In genomic region chr1:114292194-114292593, GRCh38 we compare ENCODE assay signal across 20 cellular contexts.
A peak's percentile ranks its signal among the peaks of the same experiment; 100 is the strongest.
DNase-seq lines count a peak whose midpoint lies in the region; ATAC-seq, FAIRE-seq and TF ChIP-seq lines count a peak whose summit lies in the region.
"Had no signal": no experiment of that assay in that cellular context is flagged by ENCODE, and none has a peak within 500 bp of the region (broad histone marks: within the 10 kb centered on the region; RNA-seq: fewer than 3 reads in every experiment).

No MANE protein-coding gene starts in this region.

- no peak overlapping the region for H2BK12ac ChIP-seq in H1 (ENCODE audit: low read depth, low read length)

- H3K4me1 ChIP-seq in HepG2 (ENCODE audit: insufficient read depth, low read length) (no peaks in the 10 kb centered on the region), right lobe of liver (no peaks in the 10 kb centered on the region), H1 (replicated peaks in 1 of 4; ENCODE audit: control insufficient read depth in 3 of 4, insufficient read depth in 4 of 4, low read length in 3 of 4) (peaks cover 0 to 2% (median 0%) of the 10 kb centered on the region in 4 experiments; a peak in 2 of 7 replicates), aorta (ENCODE audit: control insufficient read depth in 1 of 2, insufficient read depth in 2 of 2, low read length in 2 of 2) (no peaks in the 10 kb centered on the region)
- H3K4me1 ChIP-seq: BLaER1 had no signal

- WGBS in HepG2 (ENCODE audit: low lambda C conversion rate), result 79% methylated on average over 5 of the region's 5 CpGs
- 90% methylated on average over 2 of the region's 5 CpGs for WGBS in right lobe of liver (ENCODE audit: insufficient coverage, low coverage, low lambda C conversion rate, missing lambda C conversion rate)
- WGBS in H1 (ENCODE audit: extremely low coverage in 1 of 2, insufficient coverage in 1 of 2, insufficient read length in 1 of 2, insufficient replicate concordance in 2 of 2, low coverage in 1 of 2, low lambda C conversion rate in 2 of 2, missing lambda C conversion rate in 1 of 2), 2 experiments, result 97% methylated on average over 5 of the region's 5 CpGs; no CpG with 5 or more reads in 1 of the 2 experiments
- WGBS in aorta, 2 donors, result 94 to 96% methylated on average over 5 of the region's 5 CpGs

- no peak overlapping the region for H3K9ac ChIP-seq in HepG2 (ENCODE audit: insufficient read depth, low read depth, low read length)
- H3K9ac ChIP-seq in H1 (replicated peaks in 1 of 4; ENCODE audit: extremely low read depth in 1 of 4, low read depth in 3 of 4, low read length in 3 of 4), result no peak overlapping the region
- H3K9ac ChIP-seq: BLaER1, GM23248 had no signal

- H3K9me3 Mint-ChIP-seq in nephron (no peaks in the 10 kb centered on the region), osteocyte (ENCODE audit: unreplicated experiment) (no peaks in the 10 kb centered on the region)
- H3K9me3 Mint-ChIP-seq: CD4-positive, alpha-beta memory T cell; IgD-negative memory B cell had no signal

- FAIRE-seq in HepG2 (lab: Jason Lieb, UNC) (no peak), H1 (lab: Jason Lieb, UNC) (no peak)
- FAIRE-seq: GM12892, GM18507, HTR-8/SVneo had no signal

- ATAC-seq in HepG2 (no peak), right lobe of liver (no peak), aorta (ENCODE audit: low FRiP score) (no peak)

- H3K36me3 ChIP-seq in HepG2 (replicated peaks in 1 of 2; ENCODE audit: control insufficient read depth in 1 of 2, insufficient read depth in 2 of 2, low read length in 2 of 2), result no peaks in the 10 kb centered on the region
- H3K36me3 ChIP-seq in right lobe of liver, result no peaks in the 10 kb centered on the region
- H3K36me3 ChIP-seq in H1 (ENCODE audit: control insufficient read depth in 2 of 4, insufficient read depth in 4 of 4, low read length in 3 of 4), result no peaks in the 10 kb centered on the region
- H3K36me3 ChIP-seq in aorta (ENCODE audit: control insufficient read depth in 1 of 2, insufficient read depth in 2 of 2, low read length in 1 of 2), result no peaks in the 10 kb centered on the region
- H3K36me3 ChIP-seq: BLaER1 had no signal

- no peak overlapping the region for H3K4ac ChIP-seq in H1 (replicated peaks; ENCODE audit: insufficient read length, low read depth, low read length)

- TF ChIP-seq EP300 in HepG2 (IDR thresholded peaks at IDR 0.05; ENCODE audit: low read depth in 2 of 2, low read length in 2 of 2), result no peak
- TF ChIP-seq EP300 in HepG2 (CRISPR knock-in tag; IDR thresholded peaks at IDR 0.05; ENCODE audit: borderline replicate concordance), result no peak
- no peak for TF ChIP-seq EP300 in H1 (IDR thresholded peaks at IDR 0.05; ENCODE audit: borderline replicate concordance in 1 of 2, low read depth in 2 of 2, low read length in 2 of 2)

- H3K4me3 ChIP-seq in HepG2 (replicated peaks in 1 of 3; ENCODE audit: insufficient read depth in 1 of 3, low read depth in 2 of 3, low read length in 3 of 3) (no peak overlapping the region), right lobe of liver (no peak overlapping the region), H1 (ENCODE audit: extremely low read depth in 1 of 4, insufficient read depth in 2 of 4, low read depth in 3 of 4, low read length in 4 of 4) (no peak overlapping the region), aorta (ENCODE audit: low read length in 2 of 2) (no peak overlapping the region)
- H3K4me3 ChIP-seq: BLaER1, GM23248 had no signal

- no peak overlapping the region for H4K8ac ChIP-seq in H1 (ENCODE audit: extremely low read depth, insufficient read depth, low read length)

- H2BK20ac ChIP-seq in H1 (ENCODE audit: low read length), result no peak overlapping the region

- H3K56ac ChIP-seq in H1 (replicated peaks; ENCODE audit: insufficient read length, low read depth, low read length), result no peak overlapping the region

- H3K27ac Mint-ChIP-seq in nephron (peak overlapping the region in 2 of 3 experiments; percentile 68 to 83), osteocyte (ENCODE audit: unreplicated experiment) (no peak overlapping the region)
- H3K27ac Mint-ChIP-seq: CD4-positive, alpha-beta memory T cell had no signal

- no peak overlapping the region for H2BK15ac ChIP-seq in H1 (ENCODE audit: low read length)

- POLR2A ChIA-PET in HepG2 (lab: Yijun Ruan, JAX) (no interaction called here), H1 (lab: Charles Lee; ENCODE audit: partially characterized antibody) (no interaction called here)

- H3K79me2 ChIP-seq in HepG2 (ENCODE audit: insufficient read depth, low read length) (no peaks in the 10 kb centered on the region), H1 (ENCODE audit: control insufficient read depth in 1 of 2, insufficient read depth in 2 of 2, low read length in 2 of 2) (no peaks in the 10 kb centered on the region)

- H2AFZ ChIP-seq in HepG2 (ENCODE audit: low read length) (no peak overlapping the region), H1 (ENCODE audit: low read length) (peak overlapping the region; percentile 82; the same call in 1 of the 2 replicates)
- H2AFZ ChIP-seq: GM23248 had no signal

- peaks cover 1 to 24% of the 10 kb centered on the region in 2 experiments; a peak in 3 of 5 replicates for H3K27me3 ChIP-seq in HepG2 (ENCODE audit: control insufficient read depth in 1 of 2, insufficient read depth in 2 of 2, low read length in 2 of 2)
- no peaks in the 10 kb centered on the region for H3K27me3 ChIP-seq in right lobe of liver
- H3K27me3 ChIP-seq in H1 (replicated peaks in 1 of 4; ENCODE audit: control insufficient read depth in 3 of 4, extremely low read depth in 1 of 4, insufficient read depth in 3 of 4, low read length in 3 of 4), result no peaks in the 10 kb centered on the region; a peak in 1 of 7 replicates
- H3K27me3 ChIP-seq in aorta (ENCODE audit: control insufficient read depth in 1 of 2, insufficient read depth in 2 of 2, low read length in 1 of 2), result peaks cover 0 to 4% of the 10 kb centered on the region in 2 donors
- H3K27me3 ChIP-seq: BLaER1 had no signal

- DNase-seq in HepG2 (ENCODE audit: low spot score), result no peak
- DNase-seq in right lobe of liver, result no peak
- no peak for DNase-seq in H1 (ENCODE audit: low read depth in 1 of 2, low spot score in 2 of 2)
- no peak for DNase-seq in osteocyte (ENCODE audit: extremely low spot score, unreplicated experiment)
- DNase-seq in stimulated activated CD4-positive, alpha-beta T cell treated with anti-CD3 and anti-CD28 coated beads, Interleukin-4, amount 100 ng/mL, for 4 hours, result no peak
- no peak for DNase-seq in aorta
- DNase-seq: CD4-positive, alpha-beta memory T cell; DMS153; DMS79; GDM1; GM23248; H7 had no signal

- H4K5ac ChIP-seq in H1 (ENCODE audit: insufficient read length, low read depth, low read length), result no peak overlapping the region

- H3K9me3 ChIP-seq in HepG2 (ENCODE audit: low read length) (no peaks in the 10 kb centered on the region), right lobe of liver (no peaks in the 10 kb centered on the region), H1 (ENCODE audit: insufficient read depth in 2 of 2, low read depth in 1 of 2, low read length in 1 of 2) (no peaks in the 10 kb centered on the region), aorta (ENCODE audit: control insufficient read depth, low read length) (peaks cover 1% of the 10 kb centered on the region)
- H3K9me3 ChIP-seq: BLaER1 had no signal

- intact Hi-C loops in HepG2 (cut with micrococcal nuclease; ENCODE audit: unreplicated experiment) (no loop called here), right lobe of liver (cut with DNase I) (no loop called here), aorta (cut with DNase I) (no loop called here)

- no peaks in the 10 kb centered on the region for H3K79me1 ChIP-seq in H1 (ENCODE audit: low read depth, low read length)

- H3K27ac ChIP-seq in HepG2 (ENCODE audit: extremely low read length, insufficient read depth, low read length) (no peak overlapping the region), right lobe of liver (no peak overlapping the region), H1 (ENCODE audit: low read depth, low read length) (no peak overlapping the region), aorta (ENCODE audit: low read depth in 1 of 2, low read length in 2 of 2) (no peak overlapping the region)
- H3K27ac ChIP-seq: 22Rv1, BLaER1, GM23248 had no signal

- no peaks in the 10 kb centered on the region for H3K23me2 ChIP-seq in H1 (ENCODE audit: low read depth, low read length)

- no peak overlapping the region for H3K14ac ChIP-seq in H1 (ENCODE audit: insufficient read length)

- TF ChIP-seq POLR2A in HepG2 (IDR thresholded peaks at IDR 0.05; ENCODE audit: insufficient read depth in 1 of 2, low read depth in 2 of 2, low read length in 2 of 2) (no peak), right lobe of liver (IDR thresholded peaks at IDR 0.05) (no peak), H1 (IDR thresholded peaks at IDR 0.05; ENCODE audit: control extremely low read depth in 1 of 2, low read depth in 2 of 2, low read length in 2 of 2) (no peak)

- no peaks in the 10 kb centered on the region for H4K20me1 ChIP-seq in HepG2 (ENCODE audit: insufficient read depth, low read length)
- H4K20me1 ChIP-seq in H1 (replicated peaks in 1 of 2; ENCODE audit: control insufficient read depth in 1 of 2, insufficient read depth in 2 of 2, low read length in 2 of 2), result no peaks in the 10 kb centered on the region
- H4K20me1 ChIP-seq: BLaER1 had no signal

- no peak overlapping the region for H3K4me3 Mint-ChIP-seq in nephron
- no peak overlapping the region for H3K4me3 Mint-ChIP-seq in osteocyte (ENCODE audit: unreplicated experiment)
- H3K4me3 Mint-ChIP-seq: CD14-positive monocyte; CD4-positive, alpha-beta memory T cell; IgD-negative memory B cell had no signal

- H2BK5ac ChIP-seq in H1 (ENCODE audit: low read depth, low read length), result no peak overlapping the region

- H3K36me3 Mint-ChIP-seq in nephron (ENCODE audit: low read depth) (no peaks in the 10 kb centered on the region), osteocyte (ENCODE audit: unreplicated experiment) (no peaks in the 10 kb centered on the region)
- H3K36me3 Mint-ChIP-seq: CD14-positive monocyte; CD4-positive, alpha-beta memory T cell had no signal

- TF ChIP-seq RAD21 in HepG2 (CRISPR knock-in tag; IDR thresholded peaks at IDR 0.05) (no peak), H1 (IDR thresholded peaks at IDR 0.05 in 1 of 2, conservative IDR thresholded peaks at IDR 0.05 in 1 of 2; ENCODE audit: low read depth in 2 of 2, low read length in 2 of 2) (peak; percentile 10 to 34; a peak in 2 of 4 replicates)

- TF ChIP-seq CTCF in HepG2 (CRISPR knock-in tag; IDR thresholded peaks at IDR 0.05) (no peak), right lobe of liver (IDR thresholded peaks at IDR 0.05) (no peak), H1 (IDR thresholded peaks at IDR 0.05; ENCODE audit: control extremely low read depth in 1 of 3, insufficient read depth in 1 of 3, low read depth in 1 of 3, low read length in 3 of 3) (peak; percentile 14 to 24 (median 21); a peak in 2 of 4 replicates), nephron (IDR thresholded peaks at IDR 0.05; ENCODE audit: unreplicated experiment in 3 of 3) (no peak), osteocyte (IDR thresholded peaks at IDR 0.05) (no peak)

- no TSS peak for BruUV-seq in HepG2 (replicated peaks; lab: Mats Ljungman, UMichigan)

- CTCF ChIA-PET in HepG2 (lab: Yijun Ruan, JAX; ENCODE audit: low intra/inter-chr PET ratio, low total read pairs), result no interaction called here
- CTCF ChIA-PET in H1 (lab: Charles Lee; ENCODE audit: partially characterized antibody), result interaction anchor here (0.8 to 2.1 kb wide), 4 partner anchors 10 to 158 kb away, joined by 3 to 19 read pairs (median 4); no protein-coding TSS in a partner anchor

- no peak overlapping the region for H2BK120ac ChIP-seq in H1 (replicated peaks; ENCODE audit: low read depth, low read length)

- no peak overlapping the region for H3K18ac ChIP-seq in H1 (ENCODE audit: extremely low read depth, low read length)

- no peak overlapping the region for H3K23ac ChIP-seq in H1 (ENCODE audit: insufficient read length)

- in situ Hi-C loops in HepG2 (cut with HindIII; ENCODE audit: extremely low pct_ligation_motif_present, low pct_unique_long_range_greater_than_20kb), result loop anchor here (25.0 kb wide), 1 partner anchor 455 kb away; no protein-coding TSS in a partner anchor

- no peak overlapping the region for H2AK5ac ChIP-seq in H1 (ENCODE audit: low read depth, low read length)

- H4K91ac ChIP-seq in H1 (replicated peaks; ENCODE audit: insufficient read length, low read length), result no peak overlapping the region

- H3K27me3 Mint-ChIP-seq in nephron (ENCODE audit: low read depth), result no peaks in the 10 kb centered on the region
- H3K27me3 Mint-ChIP-seq in osteocyte (ENCODE audit: unreplicated experiment), result peaks cover 11% of the 10 kb centered on the region

- H3K4me2 ChIP-seq in HepG2 (ENCODE audit: low read depth, low read length) (no peak overlapping the region), H1 (ENCODE audit: insufficient read depth in 1 of 2, low read depth in 2 of 2, low read length in 2 of 2) (no peak overlapping the region)
- H3K4me2 ChIP-seq: BLaER1 had no signal

- H3K4me1 Mint-ChIP-seq in nephron (peaks cover 62% of the 10 kb centered on the region), osteocyte (ENCODE audit: unreplicated experiment) (no peaks in the 10 kb centered on the region)
- H3K4me1 Mint-ChIP-seq: CD14-positive monocyte, IgD-negative memory B cell had no signal

Comparison
In these comparisons a context has a peak if more than half of its experiments do, and no peak if none do; other contexts are left out.
1. CTCF ChIP-seq: peak in H1 (3 of 3); none in HepG2 (single experiment), right lobe of liver (0 of 4), nephron (0 of 3) and osteocyte (single experiment).
2. Of the 41 proteins assayed by ChIP-seq in both HepG2 and H1: peak only in HepG2: MAFK; only in H1: CTCF and RAD21; in both: none; in neither: 38.